In the genomic region with DNA sequence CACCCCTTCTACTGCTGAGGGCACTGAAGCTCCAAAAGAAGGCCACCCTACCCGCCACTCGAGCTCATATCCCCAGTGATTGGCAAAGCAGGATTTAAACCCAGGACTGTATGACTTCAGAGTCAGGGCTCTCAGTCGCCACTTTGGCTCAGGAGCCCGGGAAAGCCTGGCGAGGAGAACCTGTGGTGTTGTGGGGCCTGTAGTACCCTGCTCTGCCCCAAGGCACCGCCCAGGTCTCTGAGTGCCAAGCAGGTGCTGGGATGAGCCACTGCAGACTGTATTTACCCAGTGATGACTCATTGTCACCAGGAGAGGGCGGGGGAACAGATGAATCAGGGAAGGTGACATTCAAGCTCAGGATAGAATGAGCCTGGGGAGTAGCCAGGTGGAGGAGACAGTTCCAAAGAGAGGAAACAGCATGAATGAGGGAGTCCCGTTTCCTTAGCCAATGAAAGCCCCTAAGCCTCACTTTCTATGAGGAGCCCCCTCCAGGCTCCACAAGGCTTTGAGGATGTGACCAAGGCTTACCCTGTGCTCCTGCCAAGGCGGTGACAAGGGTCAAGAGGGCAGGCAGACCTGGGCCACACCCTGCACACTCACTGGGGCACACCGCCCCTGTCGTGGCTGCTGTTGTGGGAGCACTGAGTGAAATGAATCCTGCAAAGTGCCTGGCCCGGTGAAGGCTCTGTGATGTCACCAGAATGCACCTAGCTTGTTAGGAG, we compare ENCODE assay signal across 8 cellular contexts. TPM values are rescaled to one million over a fixed set of nuclear protein-coding genes. Genes with fewer than 3 reads are reported as not detected.
DNase-seq lines count a peak whose midpoint lies in the region; ATAC-seq and TF ChIP-seq lines count a peak whose summit lies in the region.

No MANE protein-coding gene starts in this region.

- TF ChIP-seq CTCF in fibroblast of pulmonary artery (IDR thresholded peaks at IDR 0.05; ENCODE audit: low read length, missing control alignments) = peak; percentile 2
- TF ChIP-seq CTCF in upper lobe of right lung (IDR thresholded peaks at IDR 0.05) = peak; percentile 37

- no peaks in the 10 kb centered on the region for H3K9me3 ChIP-seq in trophoblast cell (ENCODE audit: insufficient read depth, low read depth, low read length)
- no peaks in the 10 kb centered on the region for H3K9me3 ChIP-seq in upper lobe of right lung

- no peak overlapping the region for H2AFZ ChIP-seq in trophoblast cell (ENCODE audit: insufficient read depth, low read length, poor library complexity)

- peak overlapping the region; percentile 37 for H3K4ac ChIP-seq in trophoblast cell (ENCODE audit: low read depth, low read length)

- H2BK5ac ChIP-seq in trophoblast cell (ENCODE audit: low read depth, low read length, poor library complexity) = no peak overlapping the region

- no peak overlapping the region for H2BK120ac ChIP-seq in trophoblast cell (ENCODE audit: insufficient read depth, low read length, poor library complexity)

- H3K36me3 ChIP-seq in trophoblast cell (ENCODE audit: control insufficient read depth in 1 of 2, insufficient read depth in 2 of 2, low read length in 2 of 2) (peaks cover 4% of the 10 kb centered on the region in 2 experiments), upper lobe of right lung (no peaks in the 10 kb centered on the region)

- no peak overlapping the region for H3K4me2 ChIP-seq in trophoblast cell (ENCODE audit: low read length)

- peak; percentile 68 for ATAC-seq in HG03432 (IDR thresholded peaks at IDR 0.05; ENCODE audit: unreplicated experiment)
- ATAC-seq in upper lobe of right lung = peak; percentile 95
- ATAC-seq in GM19467 (IDR thresholded peaks at IDR 0.05; ENCODE audit: unreplicated experiment) = no peak

- WGBS in trophoblast cell (ENCODE audit: extremely low coverage, insufficient coverage, insufficient read length) = no CpG with 5 or more reads among the region's 12 CpGs

- H2BK12ac ChIP-seq in trophoblast cell (ENCODE audit: low read length) = no peak overlapping the region

- no peak overlapping the region for H3K14ac ChIP-seq in trophoblast cell (ENCODE audit: low read length)

- H3K79me2 ChIP-seq in trophoblast cell (ENCODE audit: control insufficient read depth, insufficient read depth, low read length, poor library complexity) = peaks cover 14% of the 10 kb centered on the region

- H4K8ac ChIP-seq in trophoblast cell (ENCODE audit: low read depth, low read length) = no peak overlapping the region

- H3K23ac ChIP-seq in trophoblast cell (ENCODE audit: low read length) = no peak overlapping the region

- H3K27ac ChIP-seq in trophoblast cell (ENCODE audit: low read depth, low read length) = no peak overlapping the region
- peak overlapping the region; percentile 53 for H3K27ac ChIP-seq in upper lobe of right lung

- intact Hi-C loops in upper lobe of right lung (cut with DNase I) = no loop called here

- no peak overlapping the region for H4K12ac ChIP-seq in trophoblast cell (ENCODE audit: low read depth, low read length)

- H3K4me3 ChIP-seq in fibroblast of pulmonary artery (replicated peaks; ENCODE audit: low read depth, low read length) = no peak overlapping the region
- no peak overlapping the region for H3K4me3 ChIP-seq in trophoblast cell (ENCODE audit: low read depth, low read length)
- no peak overlapping the region for H3K4me3 ChIP-seq in upper lobe of right lung

- peaks cover 15 to 16% of the 10 kb centered on the region in 2 experiments for H3K4me1 ChIP-seq in trophoblast cell (ENCODE audit: control insufficient read depth in 1 of 2, insufficient read depth in 2 of 2, low read length in 2 of 2)
- H3K4me1 ChIP-seq in upper lobe of right lung = peaks cover 27% of the 10 kb centered on the region

- peak overlapping the region; percentile 52 for H3K18ac ChIP-seq in trophoblast cell (ENCODE audit: low read length)

- DNase-seq in EL (peak; percentile 29), NCI-H526 treated with DMSO at 0.1 percent for 48 hours (lab: John Stamatoyannopoulos, UW) (peak; percentile 67), activated T-cell treated with anti-CD3 and anti-CD28 coated beads for 24 hours (ENCODE audit: low read depth) (peak; percentile 80), fibroblast of pulmonary artery (ENCODE audit: low read depth) (no peak), trophoblast cell (peak; percentile 62 to 89), upper lobe of right lung (peak; percentile 84)

- H4K91ac ChIP-seq in trophoblast cell (ENCODE audit: low read depth, low read length) = no peak overlapping the region

- peaks cover 2% of the 10 kb centered on the region for H3K79me1 ChIP-seq in trophoblast cell (ENCODE audit: low read length)

- no peak overlapping the region for H2AK5ac ChIP-seq in trophoblast cell (ENCODE audit: low read length)

- H3K27me3 ChIP-seq in trophoblast cell (ENCODE audit: insufficient read depth, low read length) (no peaks in the 10 kb centered on the region), upper lobe of right lung (no peaks in the 10 kb centered on the region)

- H3K9ac ChIP-seq in trophoblast cell (ENCODE audit: low read length) = no peak overlapping the region

RNA-seq across cellular contexts. Expression of gene DPM2, which starts 17.8 kb away (rescaled TPM):
- polyA plus RNA-seq in trophoblast cell (2013) = 27.7 and 31.0 TPM in 2 replicates
- 37.1 TPM for total RNA-seq in upper lobe of right lung

RNA-seq across cellular contexts. Expression of gene PIP5KL1, which starts 24.9 kb away (rescaled TPM):
- 2.9 and 3.3 TPM in 2 replicates for polyA plus RNA-seq in trophoblast cell (2013)
- total RNA-seq in upper lobe of right lung = 3.5 TPM

RNA-seq across cellular contexts. Expression of gene EEIG1, which starts 25.3 kb away (rescaled TPM):
- polyA plus RNA-seq in trophoblast cell (2013) = 131 and 139 TPM in 2 replicates
- total RNA-seq in upper lobe of right lung = 44.7 TPM

RNA-seq across cellular contexts. Expression of gene ST6GALNAC4, which starts 38.6 kb away (rescaled TPM):
- 5.3 and 5.4 TPM in 2 replicates for polyA plus RNA-seq in trophoblast cell (2013)
- 58.8 TPM for total RNA-seq in upper lobe of right lung

RNA-seq across cellular contexts. Expression of gene ST6GALNAC6, which starts 56.1 kb away (rescaled TPM):
- 9.1 and 10.5 TPM in 2 replicates for polyA plus RNA-seq in trophoblast cell (2013)
- total RNA-seq in upper lobe of right lung = 94.7 TPM
